26 cellular contexts compared by ENCODE assay signal in the genomic region with DNA sequence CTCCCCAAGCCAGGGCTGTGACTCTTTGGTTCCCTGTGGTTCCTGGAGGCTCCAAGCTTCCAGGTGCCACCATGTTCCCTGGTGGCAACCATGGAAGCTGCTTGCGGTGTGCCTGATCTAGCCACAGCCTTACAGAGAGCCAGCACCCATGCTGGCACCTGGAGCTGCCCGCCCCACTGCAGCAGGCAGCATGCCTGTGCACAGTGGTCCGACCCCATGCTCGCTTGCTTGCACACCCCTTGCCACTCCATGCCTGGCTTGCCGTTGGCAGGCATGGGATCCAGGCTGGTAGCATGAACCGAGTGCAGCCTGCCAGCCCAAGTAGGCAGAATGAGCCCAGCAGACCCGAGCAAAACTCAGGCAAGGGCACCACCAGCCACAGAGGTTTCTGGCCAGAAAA.
"Had no signal": no experiment of that assay in that cellular context is flagged by ENCODE, and none has a peak within 500 bp of the region (broad histone marks: within the 10 kb centered on the region; RNA-seq: fewer than 3 reads in every experiment).

No MANE protein-coding gene starts in this region.

- H3K27me3 ChIP-seq: esophagus squamous epithelium, left lung, ovary, right lobe of liver, stomach, thyroid gland, upper lobe of left lung had no signal

- DNase-seq: dermis blood vessel endothelial cell; effector memory CD4-positive, alpha-beta T cell; erythroblast; esophagus squamous epithelium; foreskin melanocyte; glutamatergic neuron; left lung; lower lobe of right lung; naive thymus-derived CD8-positive, alpha-beta T cell; nephron progenitor cell; occipital lobe; ovary; retina; right lobe of liver; stimulated activated CD4-positive, alpha-beta T cell treated with anti-CD3 and anti-CD28 coated beads, Interleukin-12 subunit alpha, Interleukin-12 subunit beta, amount 100 ng/mL, for 4 hours; stimulated activated CD4-positive, alpha-beta T cell treated with anti-CD3 and anti-CD28 coated beads, Interleukin-1b, Interleukin-23, amount 100 ng/mL, for 48 hours; stimulated activated CD4-positive, alpha-beta T cell treated with anti-CD3 and anti-CD28 coated beads, Interleukin-4, amount 100 ng/mL, for 1 hour; stimulated activated CD8-positive, alpha-beta memory T cell treated with anti-CD3 and anti-CD28 coated beads, Interleukin-4, amount 100 ng/mL, for 48 hours; stimulated activated naive CD4-positive, alpha-beta T cell; stomach; thyroid gland had no signal

- H3K4me3 ChIP-seq: coronary artery, esophagus squamous epithelium, left lung, lower lobe of right lung, ovary, right lobe of liver, stomach, thyroid gland, upper lobe of left lung had no signal

- FAIRE-seq: endometrium, small intestine, urothelium cell line had no signal

- H3K9me3 ChIP-seq: left lung, ovary, right lobe of liver, stomach, thyroid gland, upper lobe of left lung had no signal

- H3K36me3 ChIP-seq: esophagus squamous epithelium, left lung, lower lobe of right lung, ovary, right lobe of liver, stomach, thyroid gland, upper lobe of left lung had no signal

- H3K27ac ChIP-seq: coronary artery, esophagus squamous epithelium, left lung, lower lobe of right lung, right lobe of liver, stomach, thyroid gland, upper lobe of left lung had no signal

- H3K4me1 ChIP-seq: lower lobe of right lung, thyroid gland had no signal

- ATAC-seq: left lung; naive thymus-derived CD8-positive, alpha-beta T cell had no signal
